ENCODE assay signal across 10 cellular contexts in genomic region chr12:110042260-110042659, GRCh38. TPM values are rescaled to one million over a fixed set of nuclear protein-coding genes. Genes with fewer than 3 reads are reported as not detected.
DNase-seq lines count a peak whose midpoint lies in the region; ATAC-seq and TF ChIP-seq lines count a peak whose summit lies in the region.
"Had no signal": no experiment of that assay in that cellular context is flagged by ENCODE, and none has a peak within 500 bp of the region (broad histone marks: within the 10 kb centered on the region; RNA-seq: fewer than 3 reads in every experiment).

No MANE protein-coding gene starts in this region.

- no peak overlapping the region for H3K9ac ChIP-seq in mammary epithelial cell (ENCODE audit: insufficient read depth, low read length)

- no peaks in the 10 kb centered on the region for H3K9me3 Mint-ChIP-seq in MCF 10A (ENCODE audit: unreplicated experiment)
- H3K9me3 Mint-ChIP-seq in activated CD4-positive, alpha-beta memory T cell treated with anti-CD3 and anti-CD28 coated beads, Interleukin-2, amount 10 ng/mL, durations not matched to agents 7 days and 5 days: no peaks in the 10 kb centered on the region
- H3K9me3 Mint-ChIP-seq: activated naive CD4-positive, alpha-beta T cell treated with anti-CD3 and anti-CD28 coated beads, Interleukin-2, amount 50 U/mL, for 24 hours had no signal

- peaks cover 5% of the 10 kb centered on the region for H4K20me1 ChIP-seq in mammary epithelial cell (ENCODE audit: insufficient read depth, low read length)

- no peak for TF ChIP-seq CTCF in MCF 10A (IDR thresholded peaks at IDR 0.05; ENCODE audit: unreplicated experiment)
- no peak for TF ChIP-seq CTCF in mammary epithelial cell (conservative IDR thresholded peaks at IDR 0.05 in 1 of 2, IDR thresholded peaks at IDR 0.05 in 1 of 2; ENCODE audit: extremely low read depth in 1 of 2, insufficient read depth in 1 of 2, low read depth in 1 of 2, low read length in 2 of 2)

- no peaks in the 10 kb centered on the region for H3K27me3 ChIP-seq in mammary epithelial cell (ENCODE audit: insufficient read depth, low read length)

- no peaks in the 10 kb centered on the region for H3K27me3 Mint-ChIP-seq in MCF 10A (ENCODE audit: insufficient read depth, unreplicated experiment)
- H3K27me3 Mint-ChIP-seq in activated CD4-positive, alpha-beta memory T cell treated with anti-CD3 and anti-CD28 coated beads, Interleukin-2, amount 10 ng/mL, durations not matched to agents 7 days and 5 days: no peaks in the 10 kb centered on the region
- H3K27me3 Mint-ChIP-seq: activated naive CD4-positive, alpha-beta T cell treated with anti-CD3 and anti-CD28 coated beads, Interleukin-2, amount 50 U/mL, for 24 hours had no signal

- BruUV-seq in MCF 10A (replicated peaks; lab: Mats Ljungman, UMichigan): no TSS peak
- no TSS peak for BruUV-seq in mammary epithelial cell (replicated peaks; lab: Mats Ljungman, UMichigan)

- WGBS in mammary epithelial cell (ENCODE audit: low coverage, missing lambda C conversion rate): 100% methylated on average over 3 of the region's 3 CpGs

- peaks cover 24% of the 10 kb centered on the region for H3K4me1 Mint-ChIP-seq in MCF 10A (ENCODE audit: insufficient read depth, unreplicated experiment)
- H3K4me1 Mint-ChIP-seq in activated CD4-positive, alpha-beta memory T cell treated with anti-CD3 and anti-CD28 coated beads, Interleukin-2, amount 10 ng/mL, durations not matched to agents 7 days and 5 days: peaks cover 71% of the 10 kb centered on the region

- peaks cover 40% of the 10 kb centered on the region for H3K36me3 Mint-ChIP-seq in MCF 10A (ENCODE audit: insufficient read depth, unreplicated experiment)
- peaks cover 50% of the 10 kb centered on the region for H3K36me3 Mint-ChIP-seq in activated CD4-positive, alpha-beta memory T cell treated with anti-CD3 and anti-CD28 coated beads, Interleukin-2, amount 10 ng/mL, durations not matched to agents 7 days and 5 days (ENCODE audit: low read depth)

- H3K4me3 Mint-ChIP-seq in MCF 10A (ENCODE audit: unreplicated experiment): no peak overlapping the region
- no peak overlapping the region for H3K4me3 Mint-ChIP-seq in activated CD4-positive, alpha-beta memory T cell treated with anti-CD3 and anti-CD28 coated beads, Interleukin-2, amount 10 ng/mL, durations not matched to agents 7 days and 5 days
- H3K4me3 Mint-ChIP-seq: activated naive CD4-positive, alpha-beta T cell treated with anti-CD3 and anti-CD28 coated beads, Interleukin-2, amount 50 U/mL, for 24 hours had no signal

- peak; percentile 18 for ATAC-seq in left colon

- H3K36me3 ChIP-seq in mammary epithelial cell (ENCODE audit: insufficient read depth, low read length): peaks cover 16% of the 10 kb centered on the region

- dilution Hi-C loops in mammary epithelial cell (cut with HindIII; ENCODE audit: low sequenced_read_pairs): no loop called here

- H3K27ac Mint-ChIP-seq in MCF 10A (ENCODE audit: low read depth, unreplicated experiment): peak overlapping the region; percentile 79
- H3K27ac Mint-ChIP-seq in activated CD4-positive, alpha-beta memory T cell treated with anti-CD3 and anti-CD28 coated beads, Interleukin-2, amount 10 ng/mL, durations not matched to agents 7 days and 5 days: peak overlapping the region; percentile 23

- DNase-seq in MCF 10A (ENCODE audit: unreplicated experiment) (no peak), mammary epithelial cell (no peak), left colon (no peak), DMS 273 treated with DMSO at 0.1 percent for 48 hours (lab: John Stamatoyannopoulos, UW) (no peak), NCI-H2171 treated with DMSO at 0.1 percent for 48 hours (lab: John Stamatoyannopoulos, UW) (no peak), SIG-M5 treated with dmso at 0.1 percent for 504 hours (lab: John Stamatoyannopoulos, UW; ENCODE audit: unreplicated experiment) (no peak)
- no peak for DNase-seq in activated CD4-positive, alpha-beta memory T cell treated with anti-CD3 and anti-CD28 coated beads, Interleukin-2, amount 10 ng/mL, durations not matched to agents 7 days and 5 days
- DNase-seq in stimulated activated CD4-positive, alpha-beta T cell treated with anti-CD3 and anti-CD28 coated beads, Interleukin-15, amount 100 ng/mL, for 24 hours: no peak

- POLR2A ChIA-PET in MCF 10A (lab: Yijun Ruan, JAX): interaction anchor here (1.0 kb wide), 1 partner anchor 9 kb away, joined by 3 read pairs; no protein-coding TSS in a partner anchor
- POLR2A ChIA-PET in activated CD4-positive, alpha-beta memory T cell treated with anti-CD3 and anti-CD28 coated beads, Interleukin-2, amount 10 ng/mL, durations not matched to agents 7 days and 5 days (lab: Charles Lee): interaction anchor here (1.3 kb wide), 1 partner anchor 18 kb away, joined by 3 read pairs; no protein-coding TSS in a partner anchor

- in situ Hi-C loops in mammary epithelial cell (cut with MboI; ENCODE audit: low sequenced_read_pairs in 2 of 2): no loop called here

- H3K79me2 ChIP-seq in mammary epithelial cell (ENCODE audit: insufficient read depth, low read length): peaks cover 57% of the 10 kb centered on the region

- CTCF ChIA-PET in MCF 10A (lab: Yijun Ruan, JAX): interaction anchor here (0.7 to 1.0 kb wide), 3 partner anchors 10 to 113 kb away, joined by 4 read pairs; no protein-coding TSS in a partner anchor
- CTCF ChIA-PET in mammary epithelial cell (lab: Charles Lee; ENCODE audit: low non-redundant PET): interaction anchor here (0.7 kb wide), 1 partner anchor 18 kb away, joined by 7 read pairs; no protein-coding TSS in a partner anchor
- CTCF ChIA-PET in activated CD4-positive, alpha-beta memory T cell treated with anti-CD3 and anti-CD28 coated beads, Interleukin-2, amount 10 ng/mL, durations not matched to agents 7 days and 5 days (lab: Charles Lee): interaction anchor here (0.7 to 1.5 kb wide), 3 partner anchors 11 to 617 kb away, joined by 3 to 6 read pairs (median 3); no protein-coding TSS in a partner anchor

- peaks cover 21% of the 10 kb centered on the region for H3K4me1 ChIP-seq in mammary epithelial cell (ENCODE audit: insufficient read depth, low read length)

- intact Hi-C loops in MCF 10A (cut with micrococcal nuclease) (no loop called here), mammary epithelial cell (cut with micrococcal nuclease) (no loop called here), left colon (cut with DNase I, micrococcal nuclease) (no loop called here)

- no peak overlapping the region for H3K27ac ChIP-seq in mammary epithelial cell (ENCODE audit: insufficient read depth, low read depth, low read length)
- H3K27ac ChIP-seq: C4-2B had no signal

- H3K4me2 ChIP-seq in mammary epithelial cell (ENCODE audit: insufficient read depth, low read depth, low read length): no peak overlapping the region

- no peak overlapping the region for H2AFZ ChIP-seq in mammary epithelial cell (ENCODE audit: low read depth, low read length)

- H3K9me3 ChIP-seq in mammary epithelial cell (replicated peaks; ENCODE audit: insufficient read depth, low read length): no peaks in the 10 kb centered on the region

- no peak overlapping the region for H3K4me3 ChIP-seq in mammary epithelial cell (replicated peaks in 1 of 3; ENCODE audit: insufficient read depth in 1 of 3, low read depth in 2 of 3, low read length in 3 of 3)

RNA-seq across cellular contexts. Expression of gene C12orf76, which starts 6.1 kb away (rescaled TPM):
- total RNA-seq in MCF 10A (2022) (7.3 and 13.4 TPM in 2 replicates), mammary epithelial cell (10 to 100 TPM in 1 of 2 donors, 1 to 10 TPM in 1; 5.5 to 10.2 TPM), left colon (1 to 10 TPM; 5.5 to 7.8 TPM)
- 4.9 TPM for polyA plus RNA-seq in mammary epithelial cell
- not detected for polyA minus RNA-seq in mammary epithelial cell
- total RNA-seq in activated CD4-positive, alpha-beta memory T cell treated with anti-CD3 and anti-CD28 coated beads, Interleukin-2, amount 10 ng/mL, durations not matched to agents 7 days and 5 days: 10 to 100 TPM; 26.2 to 29.1 TPM

RNA-seq across cellular contexts. Expression of gene ANKRD13A, which starts 43.0 kb away (rescaled TPM):
- total RNA-seq in MCF 10A (2022): 26.1 and 32.5 TPM in 2 replicates
- 100 to 1,000 TPM in 1 of 2 donors, 10 to 100 TPM in 1; 51.0 to 160 TPM for total RNA-seq in mammary epithelial cell
- polyA plus RNA-seq in mammary epithelial cell: 48.4 TPM
- 46.7 TPM for polyA minus RNA-seq in mammary epithelial cell
- total RNA-seq in activated CD4-positive, alpha-beta memory T cell treated with anti-CD3 and anti-CD28 coated beads, Interleukin-2, amount 10 ng/mL, durations not matched to agents 7 days and 5 days: 10 to 100 TPM; 84.3 to 85.2 TPM
- total RNA-seq in left colon: 10 to 100 TPM; 65.3 to 68.3 TPM

RNA-seq across cellular contexts. Expression of gene GIT2, which starts 46.1 kb away (rescaled TPM):
- total RNA-seq in MCF 10A (2022) (30.0 and 30.9 TPM in 2 replicates), mammary epithelial cell (10 to 100 TPM; 26.8 to 30.8 TPM), left colon (10 to 100 TPM; 29.0 to 31.4 TPM)
- 16.0 TPM for polyA plus RNA-seq in mammary epithelial cell
- 39.9 TPM for polyA minus RNA-seq in mammary epithelial cell
- 100 to 1,000 TPM; 107 to 112 TPM for total RNA-seq in activated CD4-positive, alpha-beta memory T cell treated with anti-CD3 and anti-CD28 coated beads, Interleukin-2, amount 10 ng/mL, durations not matched to agents 7 days and 5 days
